ENCODE assay signal across 17 cellular contexts in the genomic region with DNA sequence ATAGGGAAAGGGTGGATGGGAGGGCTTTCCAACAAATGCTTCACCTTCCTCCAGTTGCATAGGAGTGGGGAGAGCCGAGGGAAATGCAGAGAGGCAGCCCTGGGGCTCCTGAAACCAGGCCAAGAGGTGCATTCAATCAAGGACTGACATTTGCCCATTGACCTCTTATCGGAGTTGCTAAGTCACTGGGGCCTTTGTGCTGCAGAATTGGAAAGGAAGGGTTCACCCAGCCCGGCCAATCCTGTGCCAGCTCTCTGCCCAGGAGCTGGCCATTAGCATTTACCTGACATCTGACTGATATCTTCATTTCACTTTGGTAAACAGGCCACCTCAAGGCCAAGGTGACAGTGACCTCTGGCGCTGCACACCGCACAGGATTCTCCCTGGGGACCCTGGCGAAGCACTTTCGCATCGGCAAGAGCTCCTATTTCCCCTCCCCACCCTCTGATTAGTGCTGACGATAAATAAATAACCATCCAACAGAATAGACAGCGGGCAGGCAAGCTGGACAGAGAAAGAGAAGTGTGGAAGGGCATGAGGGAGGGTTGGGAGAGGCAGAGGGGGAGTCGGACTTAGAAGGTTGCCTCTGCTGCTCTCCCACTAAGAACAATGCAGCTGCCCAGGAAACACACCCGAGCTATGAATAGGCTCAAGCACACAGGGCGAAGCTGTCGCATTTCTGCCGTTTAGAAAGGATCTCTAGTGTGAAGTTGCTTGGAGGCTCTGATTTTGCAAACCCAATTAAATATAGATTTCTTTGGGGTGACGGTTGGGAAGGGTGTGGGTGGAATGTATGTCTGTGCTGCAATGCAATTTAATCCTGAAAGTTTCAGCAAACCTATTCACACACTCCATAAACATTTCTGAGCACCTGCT. TPM values are rescaled to one million over a fixed set of nuclear protein-coding genes. Genes with fewer than 3 reads are reported as not detected.
DNase-seq lines count a peak whose midpoint lies in the region; ATAC-seq and TF ChIP-seq lines count a peak whose summit lies in the region.
"Had no signal": no experiment of that assay in that cellular context is flagged by ENCODE, and none has a peak within 500 bp of the region (broad histone marks: within the 10 kb centered on the region; RNA-seq: fewer than 3 reads in every experiment).

No MANE protein-coding gene starts in this region.

- H3K9me3 Mint-ChIP-seq in progenitor cell of endocrine pancreas (ENCODE audit: low read depth) (peaks cover 3% of the 10 kb centered on the region), HFFc6 (no peaks in the 10 kb centered on the region; the same call in 1 of the 2 replicates)
- H3K9me3 Mint-ChIP-seq: mesothelial cell of epicardium had no signal

- no peaks in the 10 kb centered on the region for H3K27me3 ChIP-seq in BE2C
- H3K27me3 ChIP-seq: breast epithelium, tibial artery had no signal

- H3K36me3 Mint-ChIP-seq in progenitor cell of endocrine pancreas (ENCODE audit: insufficient read depth) (peaks cover 1% of the 10 kb centered on the region), HFFc6 (ENCODE audit: low read depth) (no peaks in the 10 kb centered on the region)
- H3K36me3 Mint-ChIP-seq: mesothelial cell of epicardium had no signal

- ATAC-seq in HG02852 (IDR thresholded peaks at IDR 0.05; ENCODE audit: unreplicated experiment): no peak
- ATAC-seq: activated CD4-positive, CD25-positive, alpha-beta regulatory T cell treated with anti-CD3 and anti-CD28 coated beads, Interleukin-2, amount 50 U/mL, for 24 hours; foreskin keratinocyte had no signal

- H3K4me3 Mint-ChIP-seq in progenitor cell of endocrine pancreas (ENCODE audit: low read depth) (peak overlapping the region; percentile 60), HFFc6 (no peak overlapping the region)
- H3K4me3 Mint-ChIP-seq: activated naive CD4-positive, alpha-beta T cell treated with anti-CD3 and anti-CD28 coated beads for 36 hours; mesothelial cell of epicardium had no signal

- in situ Hi-C loops in KBM-7 (cut with MboI; ENCODE audit: low pct_unique_long_range_greater_than_20kb, low sequenced_read_pairs): no loop called here

- H3K4me1 Mint-ChIP-seq in progenitor cell of endocrine pancreas (ENCODE audit: low read depth) (peaks cover 46% of the 10 kb centered on the region), HFFc6 (ENCODE audit: low read depth) (peaks cover 22% of the 10 kb centered on the region)

- TF ChIP-seq CTCF in BE2C (IDR thresholded peaks at IDR 0.05; ENCODE audit: low read depth, low read length) (no peak), progenitor cell of endocrine pancreas (IDR thresholded peaks at IDR 0.05; ENCODE audit: unreplicated experiment) (no peak), HFFc6 (IDR thresholded peaks at IDR 0.05) (no peak)

- DNase-seq in BE2C: peak; percentile 55
- DNase-seq in SK-N-DZ (ENCODE audit: low spot score): peak; percentile 34
- DNase-seq in left kidney (ENCODE audit: low read depth, low spot score): peak; percentile 42
- DNase-seq in progenitor cell of endocrine pancreas (ENCODE audit: low spot score, unreplicated experiment): no peak
- no peak for DNase-seq in HFFc6
- no peak for DNase-seq in activated naive CD4-positive, alpha-beta T cell treated with Interleukin-2 at 50 U/mL for 16 hours
- DNase-seq in KBM-7: no peak
- DNase-seq: activated CD8-positive, alpha-beta memory T cell treated with anti-CD3 and anti-CD28 coated beads, Interleukin-2, amount 50 U/mL, for 4 hours; activated naive CD4-positive, alpha-beta T cell treated with anti-CD3 and anti-CD28 coated beads for 36 hours; foreskin keratinocyte; NCI-H2081 treated with DMSO at 0.1 percent for 48 hours; NCI-H774; tibial artery had no signal

- H3K36me3 ChIP-seq in BE2C: no peaks in the 10 kb centered on the region
- H3K36me3 ChIP-seq: breast epithelium, tibial artery had no signal

- H3K27me3 Mint-ChIP-seq in progenitor cell of endocrine pancreas: no peaks in the 10 kb centered on the region
- H3K27me3 Mint-ChIP-seq in HFFc6 (ENCODE audit: insufficient read depth): peaks cover 18% of the 10 kb centered on the region

- peak overlapping the region; percentile 40 for H3K4me3 ChIP-seq in BE2C (ENCODE audit: low read depth, low read length)
- H3K4me3 ChIP-seq: breast epithelium, tibial artery had no signal

- peak overlapping the region; percentile 98 for H3K27ac Mint-ChIP-seq in progenitor cell of endocrine pancreas
- no peak overlapping the region for H3K27ac Mint-ChIP-seq in HFFc6
- H3K27ac Mint-ChIP-seq: activated naive CD4-positive, alpha-beta T cell treated with anti-CD3 and anti-CD28 coated beads for 36 hours; mesothelial cell of epicardium had no signal

- H3K9me3 ChIP-seq in BE2C: no peaks in the 10 kb centered on the region

- H3K4me1 ChIP-seq in BE2C: peaks cover 21% of the 10 kb centered on the region
- H3K4me1 ChIP-seq: foreskin keratinocyte had no signal

RNA-seq across cellular contexts. Expression of a gene that starts 57.1 kb away (rescaled TPM):
- polyA plus RNA-seq in BE2C (2012; ENCODE audit: insufficient read depth, insufficient read length, low read depth): 98.1 TPM
- polyA plus RNA-seq in SK-N-DZ (2014; cell fraction: cytosol; rRNA removed): 169 and 172 TPM in 2 replicates
- 222 and 259 TPM in 2 replicates for polyA plus RNA-seq in SK-N-DZ (2014; cell fraction: nucleus; rRNA removed)
- total RNA-seq in progenitor cell of endocrine pancreas: 100.0 and 101 TPM in 2 replicates
- total RNA-seq in HFFc6 (2021; fragmentation: NEBNext Ultra II Directional; extraction: Animal tissue kit (Norgen Biotek cat#: 25700)): 10 to 100 TPM; 47.5 to 52.4 (median 50.9) TPM

Comparison
In these comparisons a context has a peak if more than half of its experiments do, and no peak if none do; other contexts are left out.
1. DNase-seq: peak in BE2C (single experiment), SK-N-DZ (single experiment) and left kidney (single experiment); none in progenitor cell of endocrine pancreas (single experiment), HFFc6 (single experiment), activated naive CD4-positive, alpha-beta T cell treated with Interleukin-2 at 50 U/mL for 16 hours (single experiment) and KBM-7 (single experiment).